ENCODE assay signal across 8 cellular contexts in genomic region chr16:87766485-87766797, GRCh38. TPM values are rescaled to one million over a fixed set of nuclear protein-coding genes. Genes with fewer than 3 reads are reported as not detected.
DNase-seq lines count a peak whose midpoint lies in the region; ATAC-seq and TF ChIP-seq lines count a peak whose summit lies in the region.

No MANE protein-coding gene starts in this region.

- H3K27me3 ChIP-seq in CD8-positive, alpha-beta T cell (ENCODE audit: insufficient read depth, low read length): no peaks in the 10 kb centered on the region
- H3K27me3 ChIP-seq in Panc1 (ENCODE audit: control insufficient read depth, insufficient read depth, low read length) (no peaks in the 10 kb centered on the region), osteoblast (ENCODE audit: insufficient read depth, low read length) (no peaks in the 10 kb centered on the region)

- intact Hi-C loops in CD8-positive, alpha-beta T cell (cut with DNase I, micrococcal nuclease): loop anchor here (2.0 to 10.0 kb wide), 9 partner anchors 54 to 1212 kb away; partner anchors contain the start of genes CTU2 (in 1 of the 2), MAP1LC3B (in 1 of the 2), MTHFSD (in 1 of the 2) and RNF166 (in 1 of the 2)
- intact Hi-C loops in Panc1 (cut with micrococcal nuclease; ENCODE audit: unreplicated experiment): no loop called here

- no peaks in the 10 kb centered on the region for H3K9me3 ChIP-seq in CD8-positive, alpha-beta T cell (ENCODE audit: low read length)
- H3K9me3 ChIP-seq in Panc1 (ENCODE audit: control insufficient read depth, insufficient read depth, low read depth, low read length): no peaks in the 10 kb centered on the region
- no peaks in the 10 kb centered on the region for H3K9me3 ChIP-seq in osteoblast (ENCODE audit: low read depth, low read length)

- CTCF ChIA-PET in CD8-positive, alpha-beta T cell (lab: Charles Lee): interaction anchor here (0.7 to 9.3 kb wide), 8 partner anchors 9 to 374 kb away, joined by 3 to 71 read pairs (median 4); no protein-coding TSS in a partner anchor
- CTCF ChIA-PET in Panc1 (lab: Charles Lee): no interaction called here

- H3K4me3 Mint-ChIP-seq in CD8-positive, alpha-beta T cell: peak overlapping the region; percentile 98

- H3K4me2 ChIP-seq in osteoblast (ENCODE audit: insufficient read depth, low read length): peak overlapping the region; percentile 99

- H3K9me3 Mint-ChIP-seq in CD8-positive, alpha-beta T cell: no peaks in the 10 kb centered on the region

- POLR2A ChIA-PET in CD8-positive, alpha-beta T cell (lab: Charles Lee): interaction anchor here (0.6 to 3.1 kb wide), 10 partner anchors 11 to 383 kb away, joined by 3 to 12 read pairs (median 4); partner anchors contain the start of genes BANP and FBXO31
- POLR2A ChIA-PET in Panc1 (lab: Charles Lee): no interaction called here

- TF ChIP-seq CTCF in CD8-positive, alpha-beta T cell (IDR thresholded peaks at IDR 0.05): no peak
- TF ChIP-seq CTCF in Panc1 (IDR thresholded peaks at IDR 0.05): no peak
- TF ChIP-seq CTCF in osteoblast (IDR thresholded peaks at IDR 0.05; ENCODE audit: extremely low read depth, low read depth, low read length): no peak

- H2AFZ ChIP-seq in osteoblast (ENCODE audit: low read length): peak overlapping the region; percentile 96

- no peaks in the 10 kb centered on the region for H4K20me1 ChIP-seq in osteoblast (ENCODE audit: insufficient read depth, low read length)

- H3K79me2 ChIP-seq in osteoblast (ENCODE audit: insufficient read depth, low read length): peaks cover 36% of the 10 kb centered on the region

- in situ Hi-C loops in Panc1 (cut with HindIII; ENCODE audit: low pct_unique_long_range_greater_than_20kb, low sequenced_read_pairs): no loop called here

- H3K4me1 ChIP-seq in CD8-positive, alpha-beta T cell (ENCODE audit: insufficient read depth, low read length): peaks cover 40% of the 10 kb centered on the region
- H3K4me1 ChIP-seq in Panc1 (ENCODE audit: control insufficient read depth, insufficient read depth, low read length): peaks cover 3% of the 10 kb centered on the region; the same call in 1 of the 2 replicates
- H3K4me1 ChIP-seq in osteoblast (ENCODE audit: insufficient read depth, low read length): peaks cover 13% of the 10 kb centered on the region

- no TSS peak for BruUV-seq in Panc1 (replicated peaks; lab: Mats Ljungman, UMichigan)

- no peaks in the 10 kb centered on the region for H3K27me3 Mint-ChIP-seq in CD8-positive, alpha-beta T cell (ENCODE audit: low read depth)

- H3K36me3 ChIP-seq in CD8-positive, alpha-beta T cell (ENCODE audit: insufficient read depth, low read length): peaks cover 18% of the 10 kb centered on the region
- H3K36me3 ChIP-seq in Panc1 (ENCODE audit: control insufficient read depth, insufficient read depth, low read length): peaks cover 11% of the 10 kb centered on the region
- peaks cover 14% of the 10 kb centered on the region for H3K36me3 ChIP-seq in osteoblast (ENCODE audit: insufficient read depth, low read length)

- peak overlapping the region; percentile 89 for H3K4me3 ChIP-seq in CD8-positive, alpha-beta T cell (ENCODE audit: low read depth, low read length)
- H3K4me3 ChIP-seq in Panc1 (ENCODE audit: low read depth in 2 of 2, low read length in 2 of 2) (peak overlapping the region; percentile 73 to 93), osteoblast (ENCODE audit: insufficient read depth, low read length) (peak overlapping the region; percentile 96)

- no peak for DNase-seq in CD8-positive, alpha-beta T cell
- DNase-seq in Panc1 (ENCODE audit: low read depth, low spot score) (no peak), epithelial cell of prostate (ENCODE audit: low read depth, low spot score) (no peak), osteoblast (ENCODE audit: insufficient read length, low spot score, missing footprints) (no peak), NCI-H2171 treated with DMSO at 0.1 percent for 48 hours (lab: John Stamatoyannopoulos, UW) (no peak), NCI-H2196 treated with DMSO at 0.1 percent for 48 hours (lab: John Stamatoyannopoulos, UW; ENCODE audit: unreplicated experiment) (no peak)

- ATAC-seq in CD8-positive, alpha-beta T cell: no peak
- ATAC-seq in Panc1: no peak
- ATAC-seq in HG03460 (IDR thresholded peaks at IDR 0.05; ENCODE audit: unreplicated experiment): no peak
- no peak for ATAC-seq in GM21723 (IDR thresholded peaks at IDR 0.05; ENCODE audit: unreplicated experiment)

- H3K27ac ChIP-seq in CD8-positive, alpha-beta T cell (ENCODE audit: low read depth, low read length): peak overlapping the region; percentile 88
- H3K27ac ChIP-seq in Panc1 (ENCODE audit: low read length): peak overlapping the region; percentile 89
- peak overlapping the region; percentile 71 for H3K27ac ChIP-seq in epithelial cell of prostate
- H3K27ac ChIP-seq in osteoblast (ENCODE audit: low read depth, low read length): peak overlapping the region; percentile 92

- H3K36me3 Mint-ChIP-seq in CD8-positive, alpha-beta T cell: peaks cover 31% of the 10 kb centered on the region

- peaks cover 39% of the 10 kb centered on the region for H3K4me1 Mint-ChIP-seq in CD8-positive, alpha-beta T cell (ENCODE audit: low read depth)

- H3K27ac Mint-ChIP-seq in CD8-positive, alpha-beta T cell: peak overlapping the region; percentile 99

RNA-seq across cellular contexts. Expression of gene KLHDC4, which starts 0.7 kb away (rescaled TPM):
- 10 to 100 TPM; 74.0 to 81.6 TPM for total RNA-seq in CD8-positive, alpha-beta T cell
- 50.7 TPM for total RNA-seq in Panc1 (2021; ENCODE audit: unreplicated experiment)
- polyA plus RNA-seq in Panc1 (2012; ENCODE audit: insufficient read length): 43.3 TPM
- 22.1 and 23.3 TPM in 2 replicates for total RNA-seq in osteoblast
